In the genomic region with DNA sequence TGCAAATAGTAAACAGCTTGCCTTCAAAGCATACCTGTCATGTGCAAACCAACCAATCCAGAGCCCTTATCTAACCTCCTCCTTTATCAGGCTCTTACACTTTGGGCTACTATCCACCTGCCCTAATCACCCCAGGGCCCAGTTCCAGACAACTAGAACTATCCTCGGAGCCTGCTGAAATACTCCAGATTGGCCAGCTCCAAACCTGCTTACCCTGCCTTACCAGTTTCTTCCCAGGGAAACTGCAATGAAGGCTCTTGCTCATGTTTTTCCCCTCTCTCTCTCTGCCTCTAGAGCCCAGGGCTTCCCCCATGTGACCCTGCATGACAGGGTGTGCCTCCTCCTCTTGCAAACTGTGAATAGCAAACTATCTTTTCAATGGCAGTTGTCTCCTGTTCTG, we compare ENCODE assay signal across 1 cellular context.
TF ChIP-seq lines count a peak whose summit lies in the region.

No MANE protein-coding gene starts in this region.

TF ChIP-seq in HCT116, 20 proteins besides CTCF, POLR2A, EP300 and RAD21 (continued from another document):
- TF ChIP-seq CBX3 (IDR thresholded peaks at IDR 0.05; ENCODE audit: low read depth) (no peak), EGR1 (IDR thresholded peaks at IDR 0.05; ENCODE audit: low read depth) (no peak), POLR2AphosphoS5 (IDR thresholded peaks at IDR 0.05; ENCODE audit: low read depth, low read length) (no peak; the same call in 1 of the 2 replicates)
- TF ChIP-seq, protein P1, sequence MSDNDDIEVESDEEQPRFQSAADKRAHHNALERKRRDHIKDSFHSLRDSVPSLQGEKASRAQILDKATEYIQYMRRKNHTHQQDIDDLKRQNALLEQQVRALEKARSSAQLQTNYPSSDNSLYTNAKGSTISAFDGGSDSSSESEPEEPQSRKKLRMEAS (IDR thresholded peaks at IDR 0.05) = peak; percentile 49; the same call in 1 of the 2 replicates
